Comparison of ENCODE assay signal across 1 cellular context in the genomic region with DNA sequence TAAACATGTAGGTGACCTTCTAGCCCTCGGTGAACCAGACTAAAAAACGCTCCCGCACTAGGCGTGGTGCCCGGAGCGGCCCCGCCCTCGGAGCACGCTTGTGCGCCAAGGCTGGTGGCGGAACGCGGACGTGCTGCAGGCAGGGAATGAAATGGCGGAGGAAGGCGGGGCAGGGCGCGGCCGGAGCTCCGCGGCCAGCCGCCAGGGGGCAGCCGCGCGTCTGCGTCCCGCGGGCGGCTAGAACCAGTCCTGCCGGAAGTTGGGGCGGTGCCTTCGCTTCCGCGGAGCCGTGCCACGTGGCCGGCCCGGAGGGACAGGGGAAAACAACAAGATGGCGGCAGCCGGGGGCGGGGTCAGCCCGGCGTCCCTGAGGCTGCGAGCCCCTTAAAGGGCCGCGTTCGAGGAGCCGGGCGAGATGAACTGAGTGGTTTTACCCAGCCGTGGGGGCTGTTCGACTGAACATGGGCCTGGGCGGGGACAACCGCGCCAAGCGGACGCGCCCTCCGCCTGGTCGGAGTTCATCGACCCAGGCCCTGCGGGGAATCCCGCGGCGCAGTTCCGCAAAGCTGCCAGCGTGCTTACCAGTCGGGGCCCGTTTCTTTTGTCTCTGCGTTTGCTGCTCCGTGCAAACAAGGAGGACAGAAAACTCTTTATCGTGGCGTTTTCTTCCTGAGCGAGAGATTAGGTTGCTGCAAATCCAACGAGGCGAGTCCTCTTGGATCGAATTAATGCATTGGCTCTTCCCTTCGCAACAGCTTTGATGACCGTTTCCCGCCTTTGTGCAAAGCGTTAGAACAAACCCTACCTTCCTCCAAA.
A peak's percentile ranks its signal among the peaks of the same experiment; 100 is the strongest.
TF ChIP-seq lines count a peak whose summit lies in the region.

No MANE protein-coding gene starts in this region.

TF ChIP-seq in HepG2, 621 proteins besides CTCF, POLR2A, EP300 and RAD21 (continued from another document and continues in another):
- TF ChIP-seq, protein P1, sequence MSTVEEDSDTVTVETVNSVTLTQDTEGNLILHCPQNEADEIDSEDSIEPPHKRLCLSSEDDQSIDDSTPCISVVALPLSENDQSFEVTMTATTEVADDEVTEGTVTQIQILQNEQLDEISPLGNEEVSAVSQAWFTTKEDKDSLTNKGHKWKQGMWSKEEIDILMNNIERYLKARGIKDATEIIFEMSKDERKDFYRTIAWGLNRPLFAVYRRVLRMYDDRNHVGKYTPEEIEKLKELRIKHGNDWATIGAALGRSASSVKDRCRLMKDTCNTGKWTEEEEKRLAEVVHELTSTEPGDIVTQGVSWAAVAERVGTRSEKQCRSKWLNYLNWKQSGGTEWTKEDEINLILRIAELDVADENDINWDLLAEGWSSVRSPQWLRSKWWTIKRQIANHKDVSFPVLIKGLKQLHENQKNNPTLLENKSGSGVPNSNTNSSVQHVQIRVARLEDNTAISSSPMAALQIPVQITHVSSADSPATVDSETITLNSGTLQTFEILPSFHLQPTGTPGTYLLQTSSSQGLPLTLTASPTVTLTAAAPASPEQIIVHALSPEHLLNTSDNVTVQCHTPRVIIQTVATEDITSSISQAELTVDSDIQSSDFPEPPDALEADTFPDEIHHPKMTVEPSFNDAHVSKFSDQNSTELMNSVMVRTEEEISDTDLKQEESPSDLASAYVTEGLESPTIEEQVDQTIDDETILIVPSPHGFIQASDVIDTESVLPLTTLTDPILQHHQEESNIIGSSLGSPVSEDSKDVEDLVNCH (CRISPR knock-in tag; IDR thresholded peaks at IDR 0.05) = no peak
- TF ChIP-seq KLF12 (CRISPR knock-in tag; IDR thresholded peaks at IDR 0.05; ENCODE audit: borderline replicate concordance) (peak; percentile 98; the same call in 1 of the 2 replicates), PRMT3 (CRISPR knock-in tag; IDR thresholded peaks at IDR 0.05; ENCODE audit: borderline replicate concordance, low read depth) (peak; percentile 92; the same call in 1 of the 2 replicates), SOX13 (IDR thresholded peaks at IDR 0.05) (no peak), SOX13 (CRISPR knock-in tag; conservative IDR thresholded peaks at IDR 0.05 in 1 of 2, IDR thresholded peaks at IDR 0.05 in 1 of 2) (peak in 1 of 2 experiments; percentile 58; a peak in 2 of 4 replicates), ZNF124 (CRISPR knock-in tag; IDR thresholded peaks at IDR 0.05) (peak; percentile 84; the same call in 1 of the 2 replicates), EEA1 (CRISPR knock-in tag; IDR thresholded peaks at IDR 0.05; ENCODE audit: borderline replicate concordance) (no peak; the same call in 1 of the 2 replicates), NFIB (CRISPR knock-in tag; IDR thresholded peaks at IDR 0.05; ENCODE audit: borderline replicate concordance) (no peak), ZNF34 (CRISPR knock-in tag; IDR thresholded peaks at IDR 0.05; ENCODE audit: borderline replicate concordance) (0 out of 2 replicates have a peak, but pooled peaks have one; percentile 49), ERF (CRISPR knock-in tag; IDR thresholded peaks at IDR 0.05) (peak; percentile 98), BHLHE40 (IDR thresholded peaks at IDR 0.05; ENCODE audit: low read length) (peak; percentile 50), KAT8 (CRISPR knock-in tag; IDR thresholded peaks at IDR 0.05) (peak; percentile 95), FIP1L1 (IDR thresholded peaks at IDR 0.05; ENCODE audit: borderline replicate concordance, insufficient read depth, low read depth, low read length) (no peak), MAFG (CRISPR knock-in tag; IDR thresholded peaks at IDR 0.05) (no peak), ASH2L (IDR thresholded peaks at IDR 0.05; ENCODE audit: insufficient read length, low read depth, low read length) (peak; percentile 81), ELF3 (CRISPR knock-in tag; IDR thresholded peaks at IDR 0.05) (peak; percentile 96), ZMYM3 (CRISPR knock-in tag; IDR thresholded peaks at IDR 0.05) (no peak), ZFP41 (CRISPR knock-in tag; IDR thresholded peaks at IDR 0.05; ENCODE audit: borderline replicate concordance) (no peak), KDM4B (CRISPR knock-in tag; IDR thresholded peaks at IDR 0.05) (peak; percentile 77), ZNF781 (CRISPR knock-in tag; IDR thresholded peaks at IDR 0.05; ENCODE audit: borderline replicate concordance, not compliant biosample characterization) (peak; percentile 87), TOE1 (CRISPR knock-in tag; IDR thresholded peaks at IDR 0.05) (no peak), U2AF2 (IDR thresholded peaks at IDR 0.05; ENCODE audit: low read depth, low read length) (no peak), TGIF2 (CRISPR knock-in tag; IDR thresholded peaks at IDR 0.05) (peak; percentile 85), HNRNPL (IDR thresholded peaks at IDR 0.05; ENCODE audit: low read depth, low read length) (peak; percentile 62), ZNF816 (CRISPR knock-in tag; IDR thresholded peaks at IDR 0.05; ENCODE audit: borderline replicate concordance) (peak; percentile 91; the same call in 1 of the 2 replicates), ZNF782 (CRISPR knock-in tag; IDR thresholded peaks at IDR 0.05; ENCODE audit: borderline replicate concordance) (peak; percentile 80; the same call in 1 of the 2 replicates), ZNF232 (CRISPR knock-in tag; IDR thresholded peaks at IDR 0.05; ENCODE audit: borderline replicate concordance) (peak; percentile 86; the same call in 1 of the 2 replicates), SIX4 (CRISPR knock-in tag; IDR thresholded peaks at IDR 0.05) (peak; percentile 18; the same call in 1 of the 2 replicates), FLYWCH1 (CRISPR knock-in tag; IDR thresholded peaks at IDR 0.05) (peak; percentile 72; the same call in 1 of the 2 replicates), GATAD1 (CRISPR knock-in tag; IDR thresholded peaks at IDR 0.05) (peak; percentile 62; the same call in 1 of the 2 replicates), ZNF563 (CRISPR knock-in tag; IDR thresholded peaks at IDR 0.05) (peak; percentile 86)
- TF ChIP-seq, protein P2, sequence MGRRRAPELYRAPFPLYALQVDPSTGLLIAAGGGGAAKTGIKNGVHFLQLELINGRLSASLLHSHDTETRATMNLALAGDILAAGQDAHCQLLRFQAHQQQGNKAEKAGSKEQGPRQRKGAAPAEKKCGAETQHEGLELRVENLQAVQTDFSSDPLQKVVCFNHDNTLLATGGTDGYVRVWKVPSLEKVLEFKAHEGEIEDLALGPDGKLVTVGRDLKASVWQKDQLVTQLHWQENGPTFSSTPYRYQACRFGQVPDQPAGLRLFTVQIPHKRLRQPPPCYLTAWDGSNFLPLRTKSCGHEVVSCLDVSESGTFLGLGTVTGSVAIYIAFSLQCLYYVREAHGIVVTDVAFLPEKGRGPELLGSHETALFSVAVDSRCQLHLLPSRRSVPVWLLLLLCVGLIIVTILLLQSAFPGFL (CRISPR knock-in tag; IDR thresholded peaks at IDR 0.05) = no peak
- TF ChIP-seq, protein P3, sequence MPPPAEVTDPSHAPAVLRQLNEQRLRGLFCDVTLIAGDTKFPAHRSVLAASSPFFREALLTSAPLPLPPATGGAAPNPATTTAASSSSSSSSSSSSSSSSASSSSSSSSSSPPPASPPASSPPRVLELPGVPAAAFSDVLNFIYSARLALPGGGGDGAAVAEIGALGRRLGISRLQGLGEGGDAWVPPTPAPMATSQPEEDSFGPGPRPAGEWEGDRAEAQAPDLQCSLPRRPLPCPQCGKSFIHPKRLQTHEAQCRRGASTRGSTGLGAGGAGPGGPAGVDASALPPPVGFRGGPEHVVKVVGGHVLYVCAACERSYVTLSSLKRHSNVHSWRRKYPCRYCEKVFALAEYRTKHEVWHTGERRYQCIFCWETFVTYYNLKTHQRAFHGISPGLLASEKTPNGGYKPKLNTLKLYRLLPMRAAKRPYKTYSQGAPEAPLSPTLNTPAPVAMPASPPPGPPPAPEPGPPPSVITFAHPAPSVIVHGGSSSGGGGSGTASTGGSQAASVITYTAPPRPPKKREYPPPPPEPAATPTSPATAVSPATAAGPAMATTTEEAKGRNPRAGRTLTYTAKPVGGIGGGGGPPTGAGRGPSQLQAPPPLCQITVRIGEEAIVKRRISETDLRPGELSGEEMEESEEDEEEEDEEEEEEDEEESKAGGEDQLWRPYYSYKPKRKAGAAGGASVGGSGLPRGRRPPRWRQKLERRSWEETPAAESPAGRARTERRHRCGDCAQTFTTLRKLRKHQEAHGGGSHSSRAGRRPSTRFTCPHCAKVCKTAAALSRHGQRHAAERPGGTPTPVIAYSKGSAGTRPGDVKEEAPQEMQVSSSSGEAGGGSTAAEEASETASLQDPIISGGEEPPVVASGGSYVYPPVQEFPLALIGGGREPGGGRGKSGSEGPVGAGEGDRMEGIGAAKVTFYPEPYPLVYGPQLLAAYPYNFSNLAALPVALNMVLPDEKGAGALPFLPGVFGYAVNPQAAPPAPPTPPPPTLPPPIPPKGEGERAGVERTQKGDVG (CRISPR knock-in tag; IDR thresholded peaks at IDR 0.05; ENCODE audit: borderline replicate concordance) = peak; percentile 93
- TF ChIP-seq, protein P4, sequence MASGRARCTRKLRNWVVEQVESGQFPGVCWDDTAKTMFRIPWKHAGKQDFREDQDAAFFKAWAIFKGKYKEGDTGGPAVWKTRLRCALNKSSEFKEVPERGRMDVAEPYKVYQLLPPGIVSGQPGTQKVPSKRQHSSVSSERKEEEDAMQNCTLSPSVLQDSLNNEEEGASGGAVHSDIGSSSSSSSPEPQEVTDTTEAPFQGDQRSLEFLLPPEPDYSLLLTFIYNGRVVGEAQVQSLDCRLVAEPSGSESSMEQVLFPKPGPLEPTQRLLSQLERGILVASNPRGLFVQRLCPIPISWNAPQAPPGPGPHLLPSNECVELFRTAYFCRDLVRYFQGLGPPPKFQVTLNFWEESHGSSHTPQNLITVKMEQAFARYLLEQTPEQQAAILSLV (CRISPR knock-in tag; IDR thresholded peaks at IDR 0.05; ENCODE audit: borderline replicate concordance) = peak; percentile 83; the same call in 1 of the 2 replicates
- TF ChIP-seq, protein P5, sequence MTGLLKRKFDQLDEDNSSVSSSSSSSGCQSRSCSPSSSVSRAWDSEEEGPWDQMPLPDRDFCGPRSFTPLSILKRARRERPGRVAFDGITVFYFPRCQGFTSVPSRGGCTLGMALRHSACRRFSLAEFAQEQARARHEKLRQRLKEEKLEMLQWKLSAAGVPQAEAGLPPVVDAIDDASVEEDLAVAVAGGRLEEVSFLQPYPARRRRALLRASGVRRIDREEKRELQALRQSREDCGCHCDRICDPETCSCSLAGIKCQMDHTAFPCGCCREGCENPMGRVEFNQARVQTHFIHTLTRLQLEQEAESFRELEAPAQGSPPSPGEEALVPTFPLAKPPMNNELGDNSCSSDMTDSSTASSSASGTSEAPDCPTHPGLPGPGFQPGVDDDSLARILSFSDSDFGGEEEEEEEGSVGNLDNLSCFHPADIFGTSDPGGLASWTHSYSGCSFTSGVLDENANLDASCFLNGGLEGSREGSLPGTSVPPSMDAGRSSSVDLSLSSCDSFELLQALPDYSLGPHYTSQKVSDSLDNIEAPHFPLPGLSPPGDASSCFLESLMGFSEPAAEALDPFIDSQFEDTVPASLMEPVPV (CRISPR knock-in tag; IDR thresholded peaks at IDR 0.05) = peak; percentile 88; the same call in 1 of the 2 replicates
- TF ChIP-seq, protein P6, sequence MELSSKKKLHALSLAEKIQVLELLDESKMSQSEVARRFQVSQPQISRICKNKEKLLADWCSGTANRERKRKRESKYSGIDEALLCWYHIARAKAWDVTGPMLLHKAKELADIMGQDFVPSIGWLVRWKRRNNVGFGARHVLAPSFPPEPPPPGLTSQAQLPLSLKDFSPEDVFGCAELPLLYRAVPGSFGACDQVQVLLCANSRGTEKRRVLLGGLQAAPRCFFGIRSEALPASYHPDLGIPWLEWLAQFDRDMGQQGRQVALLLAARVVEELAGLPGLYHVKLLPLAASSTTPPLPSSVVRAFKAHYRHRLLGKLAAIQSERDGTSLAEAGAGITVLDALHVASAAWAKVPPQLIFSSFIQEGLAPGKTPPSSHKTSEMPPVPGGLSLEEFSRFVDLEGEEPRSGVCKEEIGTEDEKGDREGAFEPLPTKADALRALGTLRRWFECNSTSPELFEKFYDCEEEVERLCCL (CRISPR knock-in tag; IDR thresholded peaks at IDR 0.05; ENCODE audit: borderline replicate concordance) = no peak
- TF ChIP-seq, protein P7, sequence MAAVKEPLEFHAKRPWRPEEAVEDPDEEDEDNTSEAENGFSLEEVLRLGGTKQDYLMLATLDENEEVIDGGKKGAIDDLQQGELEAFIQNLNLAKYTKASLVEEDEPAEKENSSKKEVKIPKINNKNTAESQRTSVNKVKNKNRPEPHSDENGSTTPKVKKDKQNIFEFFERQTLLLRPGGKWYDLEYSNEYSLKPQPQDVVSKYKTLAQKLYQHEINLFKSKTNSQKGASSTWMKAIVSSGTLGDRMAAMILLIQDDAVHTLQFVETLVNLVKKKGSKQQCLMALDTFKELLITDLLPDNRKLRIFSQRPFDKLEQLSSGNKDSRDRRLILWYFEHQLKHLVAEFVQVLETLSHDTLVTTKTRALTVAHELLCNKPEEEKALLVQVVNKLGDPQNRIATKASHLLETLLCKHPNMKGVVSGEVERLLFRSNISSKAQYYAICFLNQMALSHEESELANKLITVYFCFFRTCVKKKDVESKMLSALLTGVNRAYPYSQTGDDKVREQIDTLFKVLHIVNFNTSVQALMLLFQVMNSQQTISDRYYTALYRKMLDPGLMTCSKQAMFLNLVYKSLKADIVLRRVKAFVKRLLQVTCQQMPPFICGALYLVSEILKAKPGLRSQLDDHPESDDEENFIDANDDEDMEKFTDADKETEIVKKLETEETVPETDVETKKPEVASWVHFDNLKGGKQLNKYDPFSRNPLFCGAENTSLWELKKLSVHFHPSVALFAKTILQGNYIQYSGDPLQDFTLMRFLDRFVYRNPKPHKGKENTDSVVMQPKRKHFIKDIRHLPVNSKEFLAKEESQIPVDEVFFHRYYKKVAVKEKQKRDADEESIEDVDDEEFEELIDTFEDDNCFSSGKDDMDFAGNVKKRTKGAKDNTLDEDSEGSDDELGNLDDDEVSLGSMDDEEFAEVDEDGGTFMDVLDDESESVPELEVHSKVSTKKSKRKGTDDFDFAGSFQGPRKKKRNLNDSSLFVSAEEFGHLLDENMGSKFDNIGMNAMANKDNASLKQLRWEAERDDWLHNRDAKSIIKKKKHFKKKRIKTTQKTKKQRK (IDR thresholded peaks at IDR 0.05; ENCODE audit: low read length) = no peak
- TF ChIP-seq, protein P8, sequence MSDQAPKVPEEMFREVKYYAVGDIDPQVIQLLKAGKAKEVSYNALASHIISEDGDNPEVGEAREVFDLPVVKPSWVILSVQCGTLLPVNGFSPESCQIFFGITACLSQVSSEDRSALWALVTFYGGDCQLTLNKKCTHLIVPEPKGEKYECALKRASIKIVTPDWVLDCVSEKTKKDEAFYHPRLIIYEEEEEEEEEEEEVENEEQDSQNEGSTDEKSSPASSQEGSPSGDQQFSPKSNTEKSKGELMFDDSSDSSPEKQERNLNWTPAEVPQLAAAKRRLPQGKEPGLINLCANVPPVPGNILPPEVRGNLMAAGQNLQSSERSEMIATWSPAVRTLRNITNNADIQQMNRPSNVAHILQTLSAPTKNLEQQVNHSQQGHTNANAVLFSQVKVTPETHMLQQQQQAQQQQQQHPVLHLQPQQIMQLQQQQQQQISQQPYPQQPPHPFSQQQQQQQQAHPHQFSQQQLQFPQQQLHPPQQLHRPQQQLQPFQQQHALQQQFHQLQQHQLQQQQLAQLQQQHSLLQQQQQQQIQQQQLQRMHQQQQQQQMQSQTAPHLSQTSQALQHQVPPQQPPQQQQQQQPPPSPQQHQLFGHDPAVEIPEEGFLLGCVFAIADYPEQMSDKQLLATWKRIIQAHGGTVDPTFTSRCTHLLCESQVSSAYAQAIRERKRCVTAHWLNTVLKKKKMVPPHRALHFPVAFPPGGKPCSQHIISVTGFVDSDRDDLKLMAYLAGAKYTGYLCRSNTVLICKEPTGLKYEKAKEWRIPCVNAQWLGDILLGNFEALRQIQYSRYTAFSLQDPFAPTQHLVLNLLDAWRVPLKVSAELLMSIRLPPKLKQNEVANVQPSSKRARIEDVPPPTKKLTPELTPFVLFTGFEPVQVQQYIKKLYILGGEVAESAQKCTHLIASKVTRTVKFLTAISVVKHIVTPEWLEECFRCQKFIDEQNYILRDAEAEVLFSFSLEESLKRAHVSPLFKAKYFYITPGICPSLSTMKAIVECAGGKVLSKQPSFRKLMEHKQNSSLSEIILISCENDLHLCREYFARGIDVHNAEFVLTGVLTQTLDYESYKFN (CRISPR knock-in tag; conservative IDR thresholded peaks at IDR 0.05) = peak; percentile 76
